ENCODE assay signal across 14 cellular contexts in genomic region chr20:53823121-53823764, GRCh38.
DNase-seq lines count a peak whose midpoint lies in the region; ATAC-seq and TF ChIP-seq lines count a peak whose summit lies in the region.
"Had no signal": no experiment of that assay in that cellular context is flagged by ENCODE, and none has a peak within 500 bp of the region (broad histone marks: within the 10 kb centered on the region; RNA-seq: fewer than 3 reads in every experiment).

No MANE protein-coding gene starts in this region.

- intact Hi-C loops in activated CD4-positive, alpha-beta T cell treated with anti-CD3 and anti-CD28 coated beads, Interleukin-2, amount 10 ng/mL, durations not matched to agents 24 days and 14 days (cut with micrococcal nuclease), result no loop called here
- intact Hi-C loops in Panc1 (cut with micrococcal nuclease; ENCODE audit: unreplicated experiment) (no loop called here), mammary epithelial cell (cut with micrococcal nuclease) (no loop called here)

- peak overlapping the region; percentile 100 for H3K27ac ChIP-seq in Panc1 (ENCODE audit: low read length)
- no peak overlapping the region for H3K27ac ChIP-seq in mammary epithelial cell (ENCODE audit: insufficient read depth, low read depth, low read length)
- H3K27ac ChIP-seq: BLaER1 treated with 17β-estradiol and CSF1 and Interleukin-3, amounts not matched to agents 10 nM and 100 nM; HL-60 had no signal

- H3K4me2 ChIP-seq in mammary epithelial cell (ENCODE audit: insufficient read depth, low read depth, low read length), result no peak overlapping the region
- H3K4me2 ChIP-seq: BLaER1 treated with 17β-estradiol and CSF1 and Interleukin-3, amounts not matched to agents 10 nM and 100 nM had no signal

- CTCF ChIA-PET in Panc1 (lab: Charles Lee) (no interaction called here), mammary epithelial cell (lab: Charles Lee; ENCODE audit: low non-redundant PET) (no interaction called here)

- H3K36me3 ChIP-seq in Panc1 (ENCODE audit: control insufficient read depth, insufficient read depth, low read length) (no peaks in the 10 kb centered on the region), mammary epithelial cell (ENCODE audit: insufficient read depth, low read length) (no peaks in the 10 kb centered on the region)
- H3K36me3 ChIP-seq: BLaER1 treated with 17β-estradiol and CSF1 and Interleukin-3, amounts not matched to agents 10 nM and 100 nM had no signal

- no peak overlapping the region for H3K9ac ChIP-seq in mammary epithelial cell (ENCODE audit: insufficient read depth, low read length)
- H3K9ac ChIP-seq: BLaER1 treated with 17β-estradiol and CSF1 and Interleukin-3, amounts not matched to agents 10 nM and 100 nM had no signal

- no peak for ATAC-seq in Panc1
- no peak for ATAC-seq in central memory CD8-positive, alpha-beta T cell (replicated peaks; ENCODE audit: extremely low read depth, poor library complexity, severe bottlenecking)
- ATAC-seq in GM18519 (IDR thresholded peaks at IDR 0.05; ENCODE audit: low FRiP score, unreplicated experiment), result no peak
- ATAC-seq: HCT116 had no signal

- H3K4me3 Mint-ChIP-seq in activated CD4-positive, alpha-beta T cell treated with anti-CD3 and anti-CD28 coated beads, Interleukin-2, amount 10 ng/mL, durations not matched to agents 24 days and 14 days, result no peak overlapping the region
- no peak overlapping the region for H3K4me3 Mint-ChIP-seq in central memory CD8-positive, alpha-beta T cell

- H3K27ac Mint-ChIP-seq in activated CD4-positive, alpha-beta T cell treated with anti-CD3 and anti-CD28 coated beads, Interleukin-2, amount 10 ng/mL, durations not matched to agents 24 days and 14 days, result peak overlapping the region; percentile 36
- peak overlapping the region; percentile 52 for H3K27ac Mint-ChIP-seq in central memory CD8-positive, alpha-beta T cell (ENCODE audit: low read depth)

- in situ Hi-C loops in Panc1 (cut with HindIII; ENCODE audit: low pct_unique_long_range_greater_than_20kb, low sequenced_read_pairs) (no loop called here), mammary epithelial cell (cut with MboI; ENCODE audit: low sequenced_read_pairs in 2 of 2) (no loop called here)

- no peaks in the 10 kb centered on the region for H4K20me1 ChIP-seq in mammary epithelial cell (ENCODE audit: insufficient read depth, low read length)
- H4K20me1 ChIP-seq: BLaER1 treated with 17β-estradiol and CSF1 and Interleukin-3, amounts not matched to agents 10 nM and 100 nM had no signal

- peaks cover 24% of the 10 kb centered on the region for H3K4me1 ChIP-seq in Panc1 (ENCODE audit: control insufficient read depth, insufficient read depth, low read length)
- H3K4me1 ChIP-seq in mammary epithelial cell (ENCODE audit: insufficient read depth, low read length), result peaks cover 24% of the 10 kb centered on the region

- BruUV-seq in Panc1 (replicated peaks; lab: Mats Ljungman, UMichigan) (no TSS peak), mammary epithelial cell (replicated peaks; lab: Mats Ljungman, UMichigan) (no TSS peak)

- WGBS in mammary epithelial cell (ENCODE audit: low coverage, missing lambda C conversion rate), result 90% methylated on average over 6 of the region's 6 CpGs

- dilution Hi-C loops in mammary epithelial cell (cut with HindIII; ENCODE audit: low sequenced_read_pairs), result no loop called here

- no peaks in the 10 kb centered on the region for H3K27me3 Mint-ChIP-seq in activated CD4-positive, alpha-beta T cell treated with anti-CD3 and anti-CD28 coated beads, Interleukin-2, amount 10 ng/mL, durations not matched to agents 24 days and 14 days
- no peaks in the 10 kb centered on the region for H3K27me3 Mint-ChIP-seq in central memory CD8-positive, alpha-beta T cell

- no peak overlapping the region for H2AFZ ChIP-seq in mammary epithelial cell (ENCODE audit: low read depth, low read length)

- TF ChIP-seq CTCF in Panc1 (IDR thresholded peaks at IDR 0.05) (no peak), subcutaneous adipose tissue (IDR thresholded peaks at IDR 0.05; ENCODE audit: low read depth) (peak; percentile 44), mammary epithelial cell (conservative IDR thresholded peaks at IDR 0.05 in 1 of 2, IDR thresholded peaks at IDR 0.05 in 1 of 2; ENCODE audit: extremely low read depth in 1 of 2, insufficient read depth in 1 of 2, low read depth in 1 of 2, low read length in 2 of 2) (no peak)

- H3K4me1 Mint-ChIP-seq in activated CD4-positive, alpha-beta T cell treated with anti-CD3 and anti-CD28 coated beads, Interleukin-2, amount 10 ng/mL, durations not matched to agents 24 days and 14 days, result peaks cover 16% of the 10 kb centered on the region
- peaks cover 33% of the 10 kb centered on the region for H3K4me1 Mint-ChIP-seq in central memory CD8-positive, alpha-beta T cell

- H3K9me3 Mint-ChIP-seq in activated CD4-positive, alpha-beta T cell treated with anti-CD3 and anti-CD28 coated beads, Interleukin-2, amount 10 ng/mL, durations not matched to agents 24 days and 14 days, result peaks cover 9% of the 10 kb centered on the region
- H3K9me3 Mint-ChIP-seq in central memory CD8-positive, alpha-beta T cell, result no peaks in the 10 kb centered on the region

- H3K36me3 Mint-ChIP-seq in activated CD4-positive, alpha-beta T cell treated with anti-CD3 and anti-CD28 coated beads, Interleukin-2, amount 10 ng/mL, durations not matched to agents 24 days and 14 days (ENCODE audit: low read depth), result peaks cover 3% of the 10 kb centered on the region
- peaks cover 1% of the 10 kb centered on the region for H3K36me3 Mint-ChIP-seq in central memory CD8-positive, alpha-beta T cell (ENCODE audit: insufficient read depth)
- H3K36me3 Mint-ChIP-seq: CD4-positive, CD25-positive, alpha-beta regulatory T cell had no signal

- POLR2A ChIA-PET in Panc1 (lab: Charles Lee), result interaction anchor here (0.6 kb wide), 1 partner anchor 92 kb away, joined by 9 read pairs; no protein-coding TSS in a partner anchor

- H3K4me3 ChIP-seq in Panc1 (ENCODE audit: low read depth in 2 of 2, low read length in 2 of 2) (no peak overlapping the region), mammary epithelial cell (replicated peaks in 1 of 3; ENCODE audit: insufficient read depth in 1 of 3, low read depth in 2 of 3, low read length in 3 of 3) (no peak overlapping the region)
- H3K4me3 ChIP-seq: BLaER1 treated with 17β-estradiol and CSF1 and Interleukin-3, amounts not matched to agents 10 nM and 100 nM had no signal

- H3K27me3 ChIP-seq in Panc1 (ENCODE audit: control insufficient read depth, insufficient read depth, low read length) (no peaks in the 10 kb centered on the region), mammary epithelial cell (ENCODE audit: insufficient read depth, low read length) (no peaks in the 10 kb centered on the region)
- H3K27me3 ChIP-seq: BLaER1 treated with 17β-estradiol and CSF1 and Interleukin-3, amounts not matched to agents 10 nM and 100 nM had no signal

- H3K79me2 ChIP-seq in mammary epithelial cell (ENCODE audit: insufficient read depth, low read length), result no peaks in the 10 kb centered on the region

- no peak for DNase-seq in activated CD4-positive, alpha-beta T cell treated with anti-CD3 and anti-CD28 coated beads, Interleukin-2, amount 10 ng/mL, durations not matched to agents 24 days and 14 days
- DNase-seq in activated CD4-positive, alpha-beta T cell treated with anti-CD3 and anti-CD28 coated beads, Interleukin-2, amount 50 U/mL, for 48 hours, result no peak
- DNase-seq in Panc1 (ENCODE audit: low read depth, low spot score) (no peak), mammary epithelial cell (no peak)
- no peak for DNase-seq in central memory CD8-positive, alpha-beta T cell (ENCODE audit: low spot score in 2 of 2)
- DNase-seq: 8988T; ACHN; CD4-positive, CD25-positive, alpha-beta regulatory T cell; DMS53 had no signal

- no peaks in the 10 kb centered on the region; the same call in 1 of the 2 replicates for H3K9me3 ChIP-seq in Panc1 (ENCODE audit: control insufficient read depth, insufficient read depth, low read depth, low read length)
- no peaks in the 10 kb centered on the region for H3K9me3 ChIP-seq in mammary epithelial cell (replicated peaks; ENCODE audit: insufficient read depth, low read length)
